14 cellular contexts compared by ENCODE assay signal in the genomic region with DNA sequence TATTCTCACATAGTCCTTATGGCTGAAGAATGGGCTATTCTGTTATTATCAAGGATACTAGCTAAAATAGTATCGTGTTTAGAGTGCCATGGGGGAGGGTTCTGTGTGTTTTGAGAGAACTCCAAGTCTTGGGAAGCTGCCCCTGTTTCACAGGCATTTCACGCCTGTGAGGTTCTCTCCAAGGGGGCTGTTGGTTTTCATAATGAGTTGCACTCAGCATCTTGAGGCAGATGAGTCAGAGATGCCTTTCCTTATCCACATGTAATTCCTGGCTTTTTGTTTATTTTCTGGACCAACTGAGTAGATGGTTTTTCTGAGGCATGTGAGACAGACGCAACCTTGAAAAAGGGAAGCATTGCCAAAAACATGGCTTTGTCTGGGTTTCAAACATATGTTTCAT.
DNase-seq lines count a peak whose midpoint lies in the region; ATAC-seq and TF ChIP-seq lines count a peak whose summit lies in the region.
"Had no signal": no experiment of that assay in that cellular context is flagged by ENCODE, and none has a peak within 500 bp of the region (broad histone marks: within the 10 kb centered on the region; RNA-seq: fewer than 3 reads in every experiment).

No MANE protein-coding gene starts in this region.

- WGBS in ovary, 3 donors: 10 to 15% (median 14%) methylated on average over 3 of the region's 3 CpGs

- TF ChIP-seq EP300 in ovary (IDR thresholded peaks at IDR 0.05): no peak

- intact Hi-C loops in ovary (cut with DNase I): no loop called here

- TF ChIP-seq POLR2A in ovary (IDR thresholded peaks at IDR 0.05): no peak

- H3K27ac ChIP-seq in SJSA1: peak overlapping the region; percentile 89
- no peak overlapping the region for H3K27ac ChIP-seq in ovary

- H3K27me3 ChIP-seq in SJSA1 (replicated peaks) (no peaks in the 10 kb centered on the region), ovary (no peaks in the 10 kb centered on the region)

- no peaks in the 10 kb centered on the region for H3K36me3 ChIP-seq in SJSA1
- H3K36me3 ChIP-seq in ovary: no peaks in the 10 kb centered on the region

- no peak for ATAC-seq in HG03342 (IDR thresholded peaks at IDR 0.05; ENCODE audit: unreplicated experiment)
- no peak for ATAC-seq in activated CD4-positive, CD25-positive, alpha-beta regulatory T cell treated with anti-CD3 and anti-CD28 coated beads, Interleukin-2, amount 50 U/mL, for 24 hours
- ATAC-seq: esophagus mucosa; stimulated activated naive B cell treated with anti-CD40 and anti-IgM and Interleukin-4, amounts not matched to agents 10 μg/mL and 1 μg/mL and 100 μg/mL, for 72 hours had no signal

- no peak overlapping the region for H3K4me3 ChIP-seq in SJSA1
- no peak overlapping the region for H3K4me3 ChIP-seq in ovary

- H3K4me1 ChIP-seq in SJSA1 (replicated peaks) (peaks cover 34% of the 10 kb centered on the region), ovary (ENCODE audit: insufficient read depth) (no peaks in the 10 kb centered on the region)

- DNase-seq in EL: peak; percentile 90
- peak; percentile 73 to 87 for DNase-seq in SJSA1 (ENCODE audit: low read depth in 1 of 2, low spot score in 2 of 2)
- DNase-seq in fibroblast of the conjunctiva (ENCODE audit: low read depth): peak; percentile 86
- peak; percentile 90 for DNase-seq in renal cortical epithelial cell (ENCODE audit: low read depth)
- no peak for DNase-seq in DMS79 (lab: John Stamatoyannopoulos, UW)
- no peak for DNase-seq in ovary
- DNase-seq: activated CD4-positive, alpha-beta T cell treated with anti-CD3 and anti-CD28 coated beads for 4 hours; caudate nucleus; GOT3; NCI-H1930; stimulated activated naive B cell treated with anti-CD40 and anti-IgM and Interleukin-4, amounts not matched to agents 10 μg/mL and 1 μg/mL and 100 μg/mL, for 72 hours had no signal

- no peak for TF ChIP-seq CTCF in ovary (IDR thresholded peaks at IDR 0.05)

- no peaks in the 10 kb centered on the region for H3K9me3 ChIP-seq in SJSA1 (replicated peaks)
- H3K9me3 ChIP-seq in ovary: no peaks in the 10 kb centered on the region

Comparison
In these comparisons a context has a peak if more than half of its experiments do, and no peak if none do; other contexts are left out.
1. DNase-seq: peak in EL (single experiment), SJSA1 (2 of 2), fibroblast of the conjunctiva (single experiment) and renal cortical epithelial cell (single experiment); none in DMS79 (single experiment) and ovary (0 of 5).